8 cellular contexts compared by ENCODE assay signal in the genomic region with DNA sequence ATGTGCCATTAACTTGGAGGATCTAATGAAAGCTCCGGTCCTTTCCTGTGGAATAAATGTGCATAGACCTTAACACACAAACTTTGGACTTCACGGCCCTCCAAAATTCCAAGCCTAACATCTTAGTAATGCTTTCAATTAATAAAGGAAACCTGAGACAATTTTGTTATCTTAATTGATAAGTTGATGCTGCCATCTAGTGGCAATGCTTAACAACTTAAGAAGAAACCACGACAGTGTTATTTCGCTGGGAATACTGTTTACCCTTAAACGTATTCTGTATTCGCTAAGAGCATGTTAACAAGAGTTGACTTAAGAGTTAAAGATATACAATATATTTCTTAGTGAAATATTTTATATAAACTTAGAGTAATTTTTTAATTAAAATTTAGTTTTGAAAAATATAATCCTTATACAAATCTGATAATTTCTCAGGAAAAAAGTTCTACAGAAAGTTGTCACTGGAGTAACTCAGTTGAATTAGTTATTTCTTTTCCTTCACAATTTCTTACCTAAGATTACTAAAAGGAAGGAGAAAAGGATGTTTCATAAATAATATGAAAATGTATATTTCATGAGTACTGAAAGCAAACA. TPM values are rescaled to one million over a fixed set of nuclear protein-coding genes. Genes with fewer than 3 reads are reported as not detected.
DNase-seq lines count a peak whose midpoint lies in the region; ATAC-seq, FAIRE-seq and TF ChIP-seq lines count a peak whose summit lies in the region.

No MANE protein-coding gene starts in this region.

- H4K20me1 ChIP-seq in OCI-LY7 (ENCODE audit: insufficient read depth, low read length) (no peaks in the 10 kb centered on the region), H1 (replicated peaks in 1 of 2; ENCODE audit: control insufficient read depth in 1 of 2, insufficient read depth in 2 of 2, low read length in 2 of 2) (no peaks in the 10 kb centered on the region)

- H3K27ac ChIP-seq in OCI-LY7 (ENCODE audit: low read depth, low read length, poor library complexity, severe bottlenecking) (no peak overlapping the region), H1 (ENCODE audit: low read depth, low read length) (no peak overlapping the region)

- H3K4me1 Mint-ChIP-seq in nephron progenitor cell, result no peaks in the 10 kb centered on the region

- no peak overlapping the region for H4K8ac ChIP-seq in H1 (ENCODE audit: extremely low read depth, insufficient read depth, low read length)

- H2BK5ac ChIP-seq in H1 (ENCODE audit: low read depth, low read length), result no peak overlapping the region

- DNase-seq in EH (ENCODE audit: low read depth) (peak; percentile 44), HPDE6-E6E7 (ENCODE audit: extremely low spot score) (peak; percentile 34), OCI-LY7 (ENCODE audit: low spot score) (peak; percentile 66), H1 (ENCODE audit: low read depth in 1 of 2, low spot score in 2 of 2) (no peak), nephron progenitor cell (peak; percentile 3)
- DNase-seq in activated CD4-positive, CD25-positive, alpha-beta regulatory T cell (lab: John Stamatoyannopoulos, UW), result no peak

- CTCF ChIA-PET in OCI-LY7 (lab: Charles Lee; ENCODE audit: unreplicated experiment), result no interaction called here
- CTCF ChIA-PET in H1 (lab: Charles Lee; ENCODE audit: partially characterized antibody), result interaction anchor here (0.7 to 2.0 kb wide), 15 partner anchors 13 to 850 kb away, joined by 3 to 19 read pairs (median 4); no protein-coding TSS in a partner anchor

- H2AFZ ChIP-seq in OCI-LY7 (ENCODE audit: low read length) (no peak overlapping the region), H1 (ENCODE audit: low read length) (no peak overlapping the region)

- H3K9me3 ChIP-seq in OCI-LY7 (ENCODE audit: low read length), result no peaks in the 10 kb centered on the region
- peaks cover 5 to 11% of the 10 kb centered on the region in 2 experiments; a peak in 3 of 4 replicates for H3K9me3 ChIP-seq in H1 (ENCODE audit: insufficient read depth in 2 of 2, low read depth in 1 of 2, low read length in 1 of 2)

- no peak overlapping the region for H4K91ac ChIP-seq in H1 (replicated peaks; ENCODE audit: insufficient read length, low read length)

- H3K27me3 ChIP-seq in H1 (replicated peaks in 1 of 4; ENCODE audit: control insufficient read depth in 3 of 4, extremely low read depth in 1 of 4, insufficient read depth in 3 of 4, low read length in 3 of 4), result no peaks in the 10 kb centered on the region

- no peak overlapping the region for H2BK12ac ChIP-seq in H1 (ENCODE audit: low read depth, low read length)

- H3K23ac ChIP-seq in H1 (ENCODE audit: insufficient read length), result no peak overlapping the region

- H3K9me2 ChIP-seq in OCI-LY7 (ENCODE audit: insufficient read depth, low read length), result no peaks in the 10 kb centered on the region

- no peak overlapping the region for H3K4ac ChIP-seq in H1 (replicated peaks; ENCODE audit: insufficient read length, low read depth, low read length)

- no peak overlapping the region for H3K14ac ChIP-seq in H1 (ENCODE audit: insufficient read length)

- no peak overlapping the region for H3K4me2 ChIP-seq in OCI-LY7 (ENCODE audit: low read length)
- H3K4me2 ChIP-seq in H1 (ENCODE audit: insufficient read depth in 1 of 2, low read depth in 2 of 2, low read length in 2 of 2), result no peak overlapping the region

- no peak for FAIRE-seq in H1 (lab: Jason Lieb, UNC)

- no peak for TF ChIP-seq EP300 in H1 (IDR thresholded peaks at IDR 0.05; ENCODE audit: borderline replicate concordance in 1 of 2, low read depth in 2 of 2, low read length in 2 of 2)

- no peak overlapping the region for H3K9ac ChIP-seq in H1 (replicated peaks in 1 of 4; ENCODE audit: extremely low read depth in 1 of 4, low read depth in 3 of 4, low read length in 3 of 4)

- ATAC-seq in HG03457 (IDR thresholded peaks at IDR 0.05; ENCODE audit: unreplicated experiment) (no peak), GM21526 (IDR thresholded peaks at IDR 0.05; ENCODE audit: low FRiP score, unreplicated experiment) (no peak)

- H3K18ac ChIP-seq in H1 (ENCODE audit: extremely low read depth, low read length), result no peak overlapping the region

- H3K36me3 ChIP-seq in OCI-LY7 (ENCODE audit: insufficient read depth, low read length), result no peaks in the 10 kb centered on the region
- H3K36me3 ChIP-seq in H1 (ENCODE audit: control insufficient read depth in 2 of 4, insufficient read depth in 4 of 4, low read length in 3 of 4), result peaks cover 0 to 6% (median 0%) of the 10 kb centered on the region in 4 experiments; a peak in 1 of 8 replicates

- intact Hi-C loops in OCI-LY7 (cut with micrococcal nuclease; ENCODE audit: unreplicated experiment), result loop anchor here (5.0 to 10.0 kb wide), 3 partner anchors 159 to 1056 kb away; no protein-coding TSS in a partner anchor

- no peak overlapping the region for H2BK15ac ChIP-seq in H1 (ENCODE audit: low read length)

- no peak for TF ChIP-seq POLR2A in H1 (IDR thresholded peaks at IDR 0.05; ENCODE audit: control extremely low read depth in 1 of 2, low read depth in 2 of 2, low read length in 2 of 2)

- no peak overlapping the region for H2BK20ac ChIP-seq in H1 (ENCODE audit: low read length)

- no peak overlapping the region for H3K4me3 Mint-ChIP-seq in nephron progenitor cell

- H3K27me3 Mint-ChIP-seq in nephron progenitor cell (ENCODE audit: low read depth, poor library complexity), result no peaks in the 10 kb centered on the region

- H3K79me1 ChIP-seq in H1 (ENCODE audit: low read depth, low read length), result no peaks in the 10 kb centered on the region

- H2AK5ac ChIP-seq in H1 (ENCODE audit: low read depth, low read length), result no peak overlapping the region

- no peak overlapping the region for H2BK120ac ChIP-seq in H1 (replicated peaks; ENCODE audit: low read depth, low read length)

- 40% methylated on average over 6 of the region's 6 CpGs; no CpG with 5 or more reads in 1 of the 2 experiments for WGBS in H1 (ENCODE audit: extremely low coverage in 1 of 2, insufficient coverage in 1 of 2, insufficient read length in 1 of 2, insufficient replicate concordance in 2 of 2, low coverage in 1 of 2, low lambda C conversion rate in 2 of 2, missing lambda C conversion rate in 1 of 2), 2 experiments

- H3K4me1 ChIP-seq in OCI-LY7 (ENCODE audit: insufficient read depth, low read length, poor library complexity, severe bottlenecking), result no peaks in the 10 kb centered on the region
- no peaks in the 10 kb centered on the region; a peak in 1 of 7 replicates for H3K4me1 ChIP-seq in H1 (replicated peaks in 1 of 4; ENCODE audit: control insufficient read depth in 3 of 4, insufficient read depth in 4 of 4, low read length in 3 of 4)

- no peak overlapping the region for H3K56ac ChIP-seq in H1 (replicated peaks; ENCODE audit: insufficient read length, low read depth, low read length)

- H3K23me2 ChIP-seq in H1 (ENCODE audit: low read depth, low read length), result no peaks in the 10 kb centered on the region

- TF ChIP-seq CTCF in OCI-LY7 (conservative IDR thresholded peaks at IDR 0.05; ENCODE audit: low read length) (peak; percentile 85), H1 (IDR thresholded peaks at IDR 0.05; ENCODE audit: control extremely low read depth in 1 of 3, insufficient read depth in 1 of 3, low read depth in 1 of 3, low read length in 3 of 3) (peak in 2 of 3 experiments; percentile 17 to 49; a peak in 2 of 4 replicates), nephron progenitor cell (IDR thresholded peaks at IDR 0.05) (peak; percentile 67)

- POLR2A ChIA-PET in OCI-LY7 (lab: Charles Lee) (interaction anchor here (0.7 kb wide), 1 partner anchor 146 kb away, joined by 3 read pairs; no protein-coding TSS in a partner anchor), H1 (lab: Charles Lee; ENCODE audit: partially characterized antibody) (interaction anchor here (1.0 kb wide), 1 partner anchor 132 kb away, joined by 3 read pairs; no protein-coding TSS in a partner anchor)

- H3K36me3 Mint-ChIP-seq in nephron progenitor cell (ENCODE audit: low read depth), result no peaks in the 10 kb centered on the region

- H3K27ac Mint-ChIP-seq in nephron progenitor cell, result no peak overlapping the region

- TF ChIP-seq RAD21 in H1 (IDR thresholded peaks at IDR 0.05 in 1 of 2, conservative IDR thresholded peaks at IDR 0.05 in 1 of 2; ENCODE audit: low read depth in 2 of 2, low read length in 2 of 2), result peak; percentile 83 to 84

- BruUV-seq in OCI-LY7 (replicated peaks; lab: Mats Ljungman, UMichigan), result no TSS peak

- no peaks in the 10 kb centered on the region for H3K79me2 ChIP-seq in OCI-LY7 (ENCODE audit: insufficient read depth, low read depth, low read length)
- H3K79me2 ChIP-seq in H1 (ENCODE audit: control insufficient read depth in 1 of 2, insufficient read depth in 2 of 2, low read length in 2 of 2), result no peaks in the 10 kb centered on the region

- H3K9me3 Mint-ChIP-seq in nephron progenitor cell, result no peaks in the 10 kb centered on the region

- no peak overlapping the region for H3K4me3 ChIP-seq in OCI-LY7 (ENCODE audit: low read depth, low read length, poor library complexity, severe bottlenecking)
- H3K4me3 ChIP-seq in H1 (ENCODE audit: extremely low read depth in 1 of 4, insufficient read depth in 2 of 4, low read depth in 3 of 4, low read length in 4 of 4), result no peak overlapping the region

- H4K5ac ChIP-seq in H1 (ENCODE audit: insufficient read length, low read depth, low read length), result no peak overlapping the region

TF ChIP-seq in H1, 55 proteins besides CTCF, POLR2A, EP300 and RAD21 (continues in another document):
- TF ChIP-seq PHF8 (conservative IDR thresholded peaks at IDR 0.05; ENCODE audit: low read depth, low read length) (no peak), JUND (IDR thresholded peaks at IDR 0.05; ENCODE audit: low read length) (no peak), TBP (IDR thresholded peaks at IDR 0.05; ENCODE audit: low read depth, low read length) (no peak), POU5F1 (IDR thresholded peaks at IDR 0.05; ENCODE audit: low read depth, low read length) (no peak), CHD2 (IDR thresholded peaks at IDR 0.05; ENCODE audit: low read length) (no peak), RNF2 (IDR thresholded peaks at IDR 0.05; ENCODE audit: borderline replicate concordance, low read depth, low read length, missing control alignments, poor library complexity, severe bottlenecking) (no peak), RXRA (IDR thresholded peaks at IDR 0.05; ENCODE audit: insufficient read depth, low read depth, low read length) (no peak), CEBPB (IDR thresholded peaks at IDR 0.05; ENCODE audit: low read depth, low read length) (no peak)

RNA-seq across cellular contexts. Expression of gene OR9G4, which starts 35.0 kb away (rescaled TPM):
- not detected in 2 replicates for total RNA-seq in OCI-LY7 (2014; rRNA removed; shearing (Covaris generic))
- not detected in 2 replicates for total RNA-seq in OCI-LY7 (2022)
- total RNA-seq in H1 (2021; fragmentation: NEBNext Ultra II Directional; extraction: Animal tissue kit (Norgen Biotek cat#: 25700)), result not detected in 2 replicates
- polyA plus RNA-seq in H1 (2011; rRNA removed), result not detected in 2 replicates
- polyA plus RNA-seq in H1 (2011; cell fraction: cytosol; rRNA removed), result not detected
- polyA plus RNA-seq in H1 (2011; cell fraction: nucleus; rRNA removed), result not detected
- not detected in 4 replicates for polyA plus RNA-seq in H1 (2012, experiment 1 of 2)
- polyA plus RNA-seq in H1 (2012, experiment 2 of 2), result not detected
- not detected for polyA plus RNA-seq in H1 (2013, experiment 1 of 2)
- not detected for polyA plus RNA-seq in H1 (2013, experiment 2 of 2)
- polyA minus RNA-seq in H1 (2011; rRNA and poly(A)+ RNA removed), result not detected in 2 replicates
- polyA minus RNA-seq in H1 (2011; cell fraction: cytosol; rRNA and poly(A)+ RNA removed), result not detected
- polyA minus RNA-seq in H1 (2011; cell fraction: nucleus; rRNA and poly(A)+ RNA removed), result not detected

Comparison
In these comparisons a context has a peak if more than half of its experiments do, and no peak if none do; other contexts are left out.
1. DNase-seq: peak in EH (single experiment), HPDE6-E6E7 (single experiment), OCI-LY7 (single experiment) and nephron progenitor cell (single experiment); none in H1 (0 of 2) and activated CD4-positive, CD25-positive, alpha-beta regulatory T cell (0 of 4).
2. CTCF ChIP-seq: peak in every context shown above with its lines; median percentile 85 in OCI-LY7; 67 in nephron progenitor cell; 33 in H1.